In genomic region chr11:10490032-10490397, GRCh38 we compare ENCODE assay signal across 10 cellular contexts. TPM values are rescaled to one million over a fixed set of nuclear protein-coding genes. Genes with fewer than 3 reads are reported as not detected.
DNase-seq lines count a peak whose midpoint lies in the region; ATAC-seq and TF ChIP-seq lines count a peak whose summit lies in the region.
"Had no signal": no experiment of that assay in that cellular context is flagged by ENCODE, and none has a peak within 500 bp of the region (broad histone marks: within the 10 kb centered on the region; RNA-seq: fewer than 3 reads in every experiment).

No MANE protein-coding gene starts in this region.

- H3K27me3 ChIP-seq in Caco-2 (replicated peaks; ENCODE audit: control insufficient read depth, insufficient read depth, low read length) (no peaks in the 10 kb centered on the region), esophagus squamous epithelium (no peaks in the 10 kb centered on the region), skeletal muscle satellite cell (ENCODE audit: control insufficient read depth, insufficient read depth, low read length) (no peaks in the 10 kb centered on the region)

- H3K27me3 Mint-ChIP-seq in Caco-2 (ENCODE audit: insufficient read depth, unreplicated experiment) = no peaks in the 10 kb centered on the region
- no peaks in the 10 kb centered on the region for H3K27me3 Mint-ChIP-seq in T-cell
- H3K27me3 Mint-ChIP-seq: activated naive CD8-positive, alpha-beta T cell treated with anti-CD3 and anti-CD28 coated beads, Interleukin-2, amount 10 ng/mL, durations not matched to agents 7 days and 5 days had no signal

- no peak overlapping the region for H3K4me3 Mint-ChIP-seq in Caco-2 (ENCODE audit: unreplicated experiment)
- H3K4me3 Mint-ChIP-seq in T-cell = no peak overlapping the region
- H3K4me3 Mint-ChIP-seq: activated naive CD8-positive, alpha-beta T cell treated with anti-CD3 and anti-CD28 coated beads, Interleukin-2, amount 10 ng/mL, durations not matched to agents 7 days and 5 days had no signal

- H3K9me3 Mint-ChIP-seq in Caco-2 (ENCODE audit: unreplicated experiment) (no peaks in the 10 kb centered on the region), T-cell (no peaks in the 10 kb centered on the region)
- H3K9me3 Mint-ChIP-seq: activated naive CD8-positive, alpha-beta T cell treated with anti-CD3 and anti-CD28 coated beads, Interleukin-2, amount 10 ng/mL, durations not matched to agents 7 days and 5 days had no signal

- intact Hi-C loops in Caco-2 (cut with micrococcal nuclease; ENCODE audit: unreplicated experiment) (no loop called here), esophagus squamous epithelium (cut with DNase I) (no loop called here)

- peak overlapping the region; percentile 89 to 93 (median 89) for H3K27ac ChIP-seq in esophagus squamous epithelium

- H3K4me3 ChIP-seq in Caco-2 (ENCODE audit: low read depth, low read length) (no peak overlapping the region), esophagus squamous epithelium (no peak overlapping the region), skeletal muscle satellite cell (ENCODE audit: low read length) (no peak overlapping the region)

- H3K36me3 Mint-ChIP-seq in Caco-2 (ENCODE audit: insufficient read depth, unreplicated experiment) (no peaks in the 10 kb centered on the region), T-cell (peaks cover 71% of the 10 kb centered on the region)

- TF ChIP-seq CTCF in Caco-2 (IDR thresholded peaks at IDR 0.05; ENCODE audit: insufficient read depth in 1 of 2, low read depth in 1 of 2, low read length in 1 of 2, severe bottlenecking in 1 of 2, unreplicated experiment in 1 of 2) (no peak), esophagus squamous epithelium (IDR thresholded peaks at IDR 0.05) (no peak)

- H3K27ac Mint-ChIP-seq in Caco-2 (ENCODE audit: unreplicated experiment) = peak overlapping the region; percentile 7
- H3K27ac Mint-ChIP-seq in T-cell = peak overlapping the region; percentile 14 to 86

- H3K4me1 ChIP-seq in Caco-2 (peaks cover 5% of the 10 kb centered on the region; the same call in 1 of the 2 replicates), esophagus squamous epithelium (peaks cover 17 to 46% (median 23%) of the 10 kb centered on the region in 3 donors), skeletal muscle satellite cell (ENCODE audit: control insufficient read depth, insufficient read depth, low read length) (peaks cover 29% of the 10 kb centered on the region)

- no peaks in the 10 kb centered on the region for H3K9me3 ChIP-seq in Caco-2
- no peaks in the 10 kb centered on the region for H3K9me3 ChIP-seq in esophagus squamous epithelium
- H3K9me3 ChIP-seq in skeletal muscle satellite cell (replicated peaks; ENCODE audit: low read length) = no peaks in the 10 kb centered on the region

- ATAC-seq in T-cell (replicated peaks in 1 of 4) (no peak), GM18520 (IDR thresholded peaks at IDR 0.05; ENCODE audit: unreplicated experiment) (no peak)

- BruUV-seq in Caco-2 (replicated peaks; lab: Mats Ljungman, UMichigan) = no TSS peak

- WGBS in esophagus squamous epithelium, 2 donors = 61 to 70% methylated on average over 4 to 5 of the region's 5 CpGs

- H3K4me1 Mint-ChIP-seq in Caco-2 (ENCODE audit: low read depth, unreplicated experiment) = no peaks in the 10 kb centered on the region
- peaks cover 10 to 16% (median 11%) of the 10 kb centered on the region in 3 donors for H3K4me1 Mint-ChIP-seq in T-cell

- peak overlapping the region; percentile 1 for H3K9ac ChIP-seq in skeletal muscle satellite cell (ENCODE audit: low read depth, low read length)

- no peaks in the 10 kb centered on the region; the same call in 1 of the 2 replicates for H3K36me3 ChIP-seq in Caco-2 (ENCODE audit: control insufficient read depth, insufficient read depth, low read length)
- peaks cover 0 to 57% (median 0%) of the 10 kb centered on the region in 3 donors for H3K36me3 ChIP-seq in esophagus squamous epithelium
- H3K36me3 ChIP-seq in skeletal muscle satellite cell (ENCODE audit: insufficient read depth, low read length) = peaks cover 32% of the 10 kb centered on the region

- peak overlapping the region; percentile 21 for H3K4me2 ChIP-seq in skeletal muscle satellite cell (ENCODE audit: low read length)

- CTCF ChIA-PET in Caco-2 (lab: Charles Lee) (no interaction called here), T-cell (lab: Charles Lee) (interaction anchor here in 1 of 2 donors (0.7 kb wide), 1 partner anchor 28 kb away, joined by 3 read pairs; no protein-coding TSS in a partner anchor)

- POLR2A ChIA-PET in Caco-2 (lab: Charles Lee) = no interaction called here
- POLR2A ChIA-PET in T-cell (lab: Charles Lee) = no interaction called here

- TF ChIP-seq POLR2A in esophagus squamous epithelium (IDR thresholded peaks at IDR 0.05) = no peak

- DNase-seq in Caco-2 (no peak), T-cell (peak in 1 of 34 experiments; percentile 10), esophagus squamous epithelium (lab: John Stamatoyannopoulos, UW) (no peak), AG20443 (ENCODE audit: low spot score) (no peak), DMS79 (lab: John Stamatoyannopoulos, UW) (no peak), NAMALWA (ENCODE audit: low spot score) (no peak)
- DNase-seq: activated naive CD8-positive, alpha-beta T cell treated with anti-CD3 and anti-CD28 coated beads, Interleukin-2, amount 10 ng/mL, durations not matched to agents 7 days and 5 days; DMS153 had no signal

RNA-seq across cellular contexts. Expression of gene AMPD3, which starts 35.0 kb away (rescaled TPM):
- total RNA-seq in Caco-2 (2022) (10.5 and 13.4 TPM in 2 replicates), T-cell (10 to 100 TPM; 21.1 to 40.0 (median 26.0) TPM), esophagus squamous epithelium (10 to 100 TPM in 2 of 4 donors, 1 to 10 TPM in 2; 8.7 to 15.2 (median 9.8) TPM)
- total RNA-seq in skeletal muscle satellite cell (2012; rRNA removed) = 6.3 and 8.3 TPM in 2 replicates

RNA-seq across cellular contexts. Expression of gene RNF141, which starts 51.0 kb away (rescaled TPM):
- total RNA-seq in Caco-2 (2022) (65.2 and 74.8 TPM in 2 replicates), T-cell (10 to 100 TPM; 15.1 to 17.3 (median 15.3) TPM), esophagus squamous epithelium (10 to 100 TPM; 51.7 to 88.4 (median 56.9) TPM)
- total RNA-seq in skeletal muscle satellite cell (2012; rRNA removed) = 20.8 and 27.1 TPM in 2 replicates
